Comparison of ENCODE assay signal across 1 cellular context in the genomic region with DNA sequence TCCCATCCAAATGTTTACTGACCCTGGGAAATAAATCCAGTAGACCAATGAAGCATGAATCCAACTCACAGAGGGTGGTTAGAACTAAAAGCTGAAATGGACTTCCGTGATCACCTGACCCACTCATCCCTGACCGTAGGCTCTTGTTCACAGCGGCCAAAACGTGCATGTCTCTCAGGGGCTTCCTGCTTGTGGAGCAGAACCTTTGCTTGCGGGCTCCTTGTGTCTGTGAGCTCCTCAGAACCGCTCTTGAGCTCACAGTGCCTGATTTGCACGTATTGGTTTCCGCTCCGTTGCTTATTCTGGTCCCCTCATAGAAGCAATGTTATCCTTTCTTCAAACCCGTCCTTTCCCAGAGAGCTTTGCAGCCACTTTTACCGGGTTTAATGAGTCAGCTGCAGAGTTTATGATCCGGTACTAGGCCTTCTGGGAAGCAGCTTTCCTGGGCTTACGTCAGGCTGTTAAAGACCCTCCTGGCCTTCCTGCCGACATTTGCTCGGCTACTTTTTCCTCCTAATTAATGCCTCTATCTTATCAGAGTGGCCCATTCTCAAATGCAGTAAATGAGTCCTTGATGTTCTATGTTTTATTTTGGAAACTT.
TF ChIP-seq lines count a peak whose summit lies in the region.

No MANE protein-coding gene starts in this region.

TF ChIP-seq in HepG2, 621 proteins besides CTCF, POLR2A, EP300 and RAD21 (continued from another document and continues in another):
- TF ChIP-seq ZBTB2 (CRISPR knock-in tag; IDR thresholded peaks at IDR 0.05; ENCODE audit: low read depth) (no peak), KMT2A (CRISPR knock-in tag; IDR thresholded peaks at IDR 0.05) (no peak), KAT8 (CRISPR knock-in tag; IDR thresholded peaks at IDR 0.05) (peak; percentile 52; the same call in 1 of the 2 replicates), MEF2D (CRISPR knock-in tag; IDR thresholded peaks at IDR 0.05) (peak; percentile 27; the same call in 1 of the 2 replicates), PHF21A (CRISPR knock-in tag; IDR thresholded peaks at IDR 0.05) (0 out of 2 replicates have a peak, but pooled peaks have one; percentile 21), CHD2 (IDR thresholded peaks at IDR 0.05; ENCODE audit: low read depth, low read length) (no peak), PITX1 (CRISPR knock-in tag; IDR thresholded peaks at IDR 0.05) (0 out of 2 replicates have a peak, but pooled peaks have one; percentile 41), MED13 (CRISPR knock-in tag; IDR thresholded peaks at IDR 0.05) (no peak), ZBTB7B (CRISPR knock-in tag; IDR thresholded peaks at IDR 0.05) (0 out of 2 replicates have a peak, but pooled peaks have one; percentile 0), ZFX (CRISPR knock-in tag; IDR thresholded peaks at IDR 0.05; ENCODE audit: low read depth) (peak; percentile 58; the same call in 1 of the 2 replicates), PRDM15 (CRISPR knock-in tag; IDR thresholded peaks at IDR 0.05) (peak; percentile 98), RERE (CRISPR knock-in tag; IDR thresholded peaks at IDR 0.05; ENCODE audit: low read depth) (0 out of 2 replicates have a peak, but pooled peaks have one; percentile 17), XRCC5 (optimal IDR thresholded peaks at IDR 0.05; ENCODE audit: low read length) (peak; percentile 68), FOXA3 (CRISPR knock-in tag; IDR thresholded peaks at IDR 0.05) (peak; percentile 5; the same call in 1 of the 2 replicates), GABPB1 (CRISPR knock-in tag; IDR thresholded peaks at IDR 0.05) (0 out of 2 replicates have a peak, but pooled peaks have one; percentile 30), CREB1 (IDR thresholded peaks at IDR 0.05) (no peak), CREB1 (CRISPR knock-in tag; IDR thresholded peaks at IDR 0.05) (peak; percentile 35; the same call in 1 of the 2 replicates), TARDBP (CRISPR knock-in tag; IDR thresholded peaks at IDR 0.05) (0 out of 2 replicates have a peak, but pooled peaks have one; percentile 0), ASH2L (IDR thresholded peaks at IDR 0.05; ENCODE audit: insufficient read length, low read depth, low read length) (peak; percentile 55), ETV5 (CRISPR knock-in tag; IDR thresholded peaks at IDR 0.05; ENCODE audit: borderline replicate concordance) (peak; percentile 31; the same call in 1 of the 2 replicates), SP140L (CRISPR knock-in tag; IDR thresholded peaks at IDR 0.05; ENCODE audit: borderline replicate concordance) (no peak), ZNF292 (CRISPR knock-in tag; IDR thresholded peaks at IDR 0.05; ENCODE audit: borderline replicate concordance, low read depth) (peak; percentile 50; the same call in 1 of the 2 replicates), CREB3 (CRISPR knock-in tag; IDR thresholded peaks at IDR 0.05) (0 out of 2 replicates have a peak, but pooled peaks have one; percentile 19)
- TF ChIP-seq, protein P1, sequence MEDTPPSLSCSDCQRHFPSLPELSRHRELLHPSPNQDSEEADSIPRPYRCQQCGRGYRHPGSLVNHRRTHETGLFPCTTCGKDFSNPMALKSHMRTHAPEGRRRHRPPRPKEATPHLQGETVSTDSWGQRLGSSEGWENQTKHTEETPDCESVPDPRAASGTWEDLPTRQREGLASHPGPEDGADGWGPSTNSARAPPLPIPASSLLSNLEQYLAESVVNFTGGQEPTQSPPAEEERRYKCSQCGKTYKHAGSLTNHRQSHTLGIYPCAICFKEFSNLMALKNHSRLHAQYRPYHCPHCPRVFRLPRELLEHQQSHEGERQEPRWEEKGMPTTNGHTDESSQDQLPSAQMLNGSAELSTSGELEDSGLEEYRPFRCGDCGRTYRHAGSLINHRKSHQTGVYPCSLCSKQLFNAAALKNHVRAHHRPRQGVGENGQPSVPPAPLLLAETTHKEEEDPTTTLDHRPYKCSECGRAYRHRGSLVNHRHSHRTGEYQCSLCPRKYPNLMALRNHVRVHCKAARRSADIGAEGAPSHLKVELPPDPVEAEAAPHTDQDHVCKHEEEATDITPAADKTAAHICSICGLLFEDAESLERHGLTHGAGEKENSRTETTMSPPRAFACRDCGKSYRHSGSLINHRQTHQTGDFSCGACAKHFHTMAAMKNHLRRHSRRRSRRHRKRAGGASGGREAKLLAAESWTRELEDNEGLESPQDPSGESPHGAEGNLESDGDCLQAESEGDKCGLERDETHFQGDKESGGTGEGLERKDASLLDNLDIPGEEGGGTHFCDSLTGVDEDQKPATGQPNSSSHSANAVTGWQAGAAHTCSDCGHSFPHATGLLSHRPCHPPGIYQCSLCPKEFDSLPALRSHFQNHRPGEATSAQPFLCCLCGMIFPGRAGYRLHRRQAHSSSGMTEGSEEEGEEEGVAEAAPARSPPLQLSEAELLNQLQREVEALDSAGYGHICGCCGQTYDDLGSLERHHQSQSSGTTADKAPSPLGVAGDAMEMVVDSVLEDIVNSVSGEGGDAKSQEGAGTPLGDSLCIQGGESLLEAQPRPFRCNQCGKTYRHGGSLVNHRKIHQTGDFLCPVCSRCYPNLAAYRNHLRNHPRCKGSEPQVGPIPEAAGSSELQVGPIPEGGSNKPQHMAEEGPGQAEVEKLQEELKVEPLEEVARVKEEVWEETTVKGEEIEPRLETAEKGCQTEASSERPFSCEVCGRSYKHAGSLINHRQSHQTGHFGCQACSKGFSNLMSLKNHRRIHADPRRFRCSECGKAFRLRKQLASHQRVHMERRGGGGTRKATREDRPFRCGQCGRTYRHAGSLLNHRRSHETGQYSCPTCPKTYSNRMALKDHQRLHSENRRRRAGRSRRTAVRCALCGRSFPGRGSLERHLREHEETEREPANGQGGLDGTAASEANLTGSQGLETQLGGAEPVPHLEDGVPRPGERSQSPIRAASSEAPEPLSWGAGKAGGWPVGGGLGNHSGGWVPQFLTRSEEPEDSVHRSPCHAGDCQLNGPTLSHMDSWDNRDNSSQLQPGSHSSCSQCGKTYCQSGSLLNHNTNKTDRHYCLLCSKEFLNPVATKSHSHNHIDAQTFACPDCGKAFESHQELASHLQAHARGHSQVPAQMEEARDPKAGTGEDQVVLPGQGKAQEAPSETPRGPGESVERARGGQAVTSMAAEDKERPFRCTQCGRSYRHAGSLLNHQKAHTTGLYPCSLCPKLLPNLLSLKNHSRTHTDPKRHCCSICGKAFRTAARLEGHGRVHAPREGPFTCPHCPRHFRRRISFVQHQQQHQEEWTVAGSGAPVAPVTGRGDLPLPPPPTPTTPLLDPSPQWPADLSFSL (CRISPR knock-in tag; IDR thresholded peaks at IDR 0.05) = no peak
- TF ChIP-seq, protein P2, sequence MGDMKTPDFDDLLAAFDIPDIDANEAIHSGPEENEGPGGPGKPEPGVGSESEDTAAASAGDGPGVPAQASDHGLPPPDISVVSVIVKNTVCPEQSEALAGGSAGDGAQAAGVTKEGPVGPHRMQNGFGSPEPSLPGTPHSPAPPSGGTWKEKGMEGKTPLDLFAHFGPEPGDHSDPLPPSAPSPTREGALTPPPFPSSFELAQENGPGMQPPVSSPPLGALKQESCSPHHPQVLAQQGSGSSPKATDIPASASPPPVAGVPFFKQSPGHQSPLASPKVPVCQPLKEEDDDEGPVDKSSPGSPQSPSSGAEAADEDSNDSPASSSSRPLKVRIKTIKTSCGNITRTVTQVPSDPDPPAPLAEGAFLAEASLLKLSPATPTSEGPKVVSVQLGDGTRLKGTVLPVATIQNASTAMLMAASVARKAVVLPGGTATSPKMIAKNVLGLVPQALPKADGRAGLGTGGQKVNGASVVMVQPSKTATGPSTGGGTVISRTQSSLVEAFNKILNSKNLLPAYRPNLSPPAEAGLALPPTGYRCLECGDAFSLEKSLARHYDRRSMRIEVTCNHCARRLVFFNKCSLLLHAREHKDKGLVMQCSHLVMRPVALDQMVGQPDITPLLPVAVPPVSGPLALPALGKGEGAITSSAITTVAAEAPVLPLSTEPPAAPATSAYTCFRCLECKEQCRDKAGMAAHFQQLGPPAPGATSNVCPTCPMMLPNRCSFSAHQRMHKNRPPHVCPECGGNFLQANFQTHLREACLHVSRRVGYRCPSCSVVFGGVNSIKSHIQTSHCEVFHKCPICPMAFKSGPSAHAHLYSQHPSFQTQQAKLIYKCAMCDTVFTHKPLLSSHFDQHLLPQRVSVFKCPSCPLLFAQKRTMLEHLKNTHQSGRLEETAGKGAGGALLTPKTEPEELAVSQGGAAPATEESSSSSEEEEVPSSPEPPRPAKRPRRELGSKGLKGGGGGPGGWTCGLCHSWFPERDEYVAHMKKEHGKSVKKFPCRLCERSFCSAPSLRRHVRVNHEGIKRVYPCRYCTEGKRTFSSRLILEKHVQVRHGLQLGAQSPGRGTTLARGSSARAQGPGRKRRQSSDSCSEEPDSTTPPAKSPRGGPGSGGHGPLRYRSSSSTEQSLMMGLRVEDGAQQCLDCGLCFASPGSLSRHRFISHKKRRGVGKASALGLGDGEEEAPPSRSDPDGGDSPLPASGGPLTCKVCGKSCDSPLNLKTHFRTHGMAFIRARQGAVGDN (CRISPR knock-in tag; IDR thresholded peaks at IDR 0.05) = peak; percentile 62
